In the genomic region with DNA sequence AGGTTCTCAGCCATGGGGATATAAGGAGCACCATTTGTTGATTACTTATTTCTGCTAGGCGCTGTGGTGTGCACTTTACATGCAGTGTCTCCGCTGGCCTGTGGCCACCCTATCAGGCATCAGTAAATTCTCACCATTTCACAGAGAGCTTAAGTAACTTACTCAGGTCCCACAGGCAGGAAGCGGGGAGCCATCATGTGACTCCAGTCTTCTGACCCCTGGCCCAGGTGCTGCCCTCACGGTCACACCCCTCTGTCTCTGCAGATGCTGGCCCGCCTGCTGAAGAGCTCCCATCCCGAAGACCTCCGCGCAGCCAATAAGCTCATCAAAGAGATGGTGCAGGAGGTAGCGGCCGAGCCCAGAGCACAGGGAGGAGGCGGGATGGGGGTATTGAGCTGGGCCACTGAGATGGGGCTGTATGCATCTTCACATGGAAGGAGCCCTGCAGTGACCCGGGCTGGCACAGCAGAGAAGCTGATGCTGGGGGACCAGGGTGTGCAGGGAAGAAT, we compare ENCODE assay signal across 15 cellular contexts. TPM values are rescaled to one million over a fixed set of nuclear protein-coding genes. Genes with fewer than 3 reads are reported as not detected.
A peak's percentile ranks its signal among the peaks of the same experiment; 100 is the strongest.
DNase-seq lines count a peak whose midpoint lies in the region; ATAC-seq and TF ChIP-seq lines count a peak whose summit lies in the region.
"Had no signal": no experiment of that assay in that cellular context is flagged by ENCODE, and none has a peak within 500 bp of the region (broad histone marks: within the 10 kb centered on the region; RNA-seq: fewer than 3 reads in every experiment).

No MANE protein-coding gene starts in this region.

- ATAC-seq in stimulated activated naive B cell treated with anti-CD40 and anti-IgM and Interleukin-4, amounts not matched to agents 10 μg/mL and 1 μg/mL and 100 μg/mL, for 72 hours (replicated peaks), result no peak
- ATAC-seq: GM23338 had no signal

- H3K27ac ChIP-seq in BLaER1, result no peak overlapping the region
- peak overlapping the region in 1 of 4 donors; percentile 47 for H3K27ac ChIP-seq in Peyer's patch
- H3K27ac ChIP-seq: BLaER1 treated with 17β-estradiol and CSF1 and Interleukin-3, amounts not matched to agents 10 nM and 100 nM had no signal

- H3K36me3 ChIP-seq in BLaER1 (peaks cover 73% of the 10 kb centered on the region), Peyer's patch (peaks cover 0 to 80% (median 0%) of the 10 kb centered on the region in 3 donors)

- intact Hi-C loops in head of caudate nucleus (cut with DNase I), result no loop called here

- peaks cover 16% of the 10 kb centered on the region for H3K4me1 Mint-ChIP-seq in nephron progenitor cell
- H3K4me1 Mint-ChIP-seq in stimulated activated naive B cell treated with anti-CD40 and anti-IgM and Interleukin-4, amounts not matched to agents 10 μg/mL and 1 μg/mL and 100 μg/mL, for 72 hours, result peaks cover 25 to 38% of the 10 kb centered on the region in 2 donors

- H3K9me3 Mint-ChIP-seq in nephron progenitor cell, result no peaks in the 10 kb centered on the region
- H3K9me3 Mint-ChIP-seq in stimulated activated naive B cell treated with anti-CD40 and anti-IgM and Interleukin-4, amounts not matched to agents 10 μg/mL and 1 μg/mL and 100 μg/mL, for 72 hours, result no peaks in the 10 kb centered on the region
- H3K9me3 Mint-ChIP-seq: CD4-positive, alpha-beta T cell; GM23338 had no signal

- H3K4me2 ChIP-seq in BLaER1, result no peak overlapping the region
- H3K4me2 ChIP-seq: BLaER1 treated with 17β-estradiol and CSF1 and Interleukin-3, amounts not matched to agents 10 nM and 100 nM; GM23338 had no signal

- H3K36me3 Mint-ChIP-seq in nephron progenitor cell (ENCODE audit: low read depth), result peaks cover 24% of the 10 kb centered on the region
- H3K36me3 Mint-ChIP-seq in stimulated activated naive B cell treated with anti-CD40 and anti-IgM and Interleukin-4, amounts not matched to agents 10 μg/mL and 1 μg/mL and 100 μg/mL, for 72 hours, result peaks cover 36 to 68% of the 10 kb centered on the region in 2 donors

- H3K4me1 ChIP-seq in BLaER1, result peaks cover 48% of the 10 kb centered on the region
- H3K4me1 ChIP-seq in Peyer's patch, result peaks cover 0 to 27% (median 19%) of the 10 kb centered on the region in 4 donors

- TF ChIP-seq CTCF in Peyer's patch (IDR thresholded peaks at IDR 0.05), result no peak
- no peak for TF ChIP-seq CTCF in nephron progenitor cell (IDR thresholded peaks at IDR 0.05)

- DNase-seq in Peyer's patch (peak; percentile 44 to 77 (median 77)), nephron progenitor cell (no peak), head of caudate nucleus (no peak), NCI-H2227 treated with DMSO at 0.1 percent for 48 hours (lab: John Stamatoyannopoulos, UW) (no peak)
- no peak for DNase-seq in stimulated activated naive B cell treated with anti-CD40 and anti-IgM and Interleukin-4, amounts not matched to agents 10 μg/mL and 1 μg/mL and 100 μg/mL, for 72 hours
- no peak for DNase-seq in stimulated activated CD4-positive, alpha-beta T cell treated with anti-CD3 and anti-CD28 coated beads, Interleukin-4, amount 100 ng/mL, for 24 hours
- DNase-seq: Calu3; CD4-positive, alpha-beta T cell; DMS 273 treated with DMSO at 0.1 percent for 48 hours; H7; IMR-90 had no signal

- H3K27me3 ChIP-seq in BLaER1 (no peaks in the 10 kb centered on the region), Peyer's patch (no peaks in the 10 kb centered on the region)
- H3K27me3 ChIP-seq: BLaER1 treated with 17β-estradiol and CSF1 and Interleukin-3, amounts not matched to agents 10 nM and 100 nM had no signal

- H3K9ac ChIP-seq in BLaER1, result 0 out of 2 replicates have a peak overlapping the region, but pooled peaks have one; percentile 3

- no peaks in the 10 kb centered on the region for H4K20me1 ChIP-seq in BLaER1

- peak overlapping the region; percentile 64 for H3K27ac Mint-ChIP-seq in nephron progenitor cell
- H3K27ac Mint-ChIP-seq in stimulated activated naive B cell treated with anti-CD40 and anti-IgM and Interleukin-4, amounts not matched to agents 10 μg/mL and 1 μg/mL and 100 μg/mL, for 72 hours, result peak overlapping the region; percentile 25
- H3K27ac Mint-ChIP-seq: CD4-positive, alpha-beta T cell; GM23338 had no signal

- H3K27me3 Mint-ChIP-seq in nephron progenitor cell (ENCODE audit: low read depth, poor library complexity), result no peaks in the 10 kb centered on the region
- no peaks in the 10 kb centered on the region for H3K27me3 Mint-ChIP-seq in stimulated activated naive B cell treated with anti-CD40 and anti-IgM and Interleukin-4, amounts not matched to agents 10 μg/mL and 1 μg/mL and 100 μg/mL, for 72 hours
- H3K27me3 Mint-ChIP-seq: CD4-positive, alpha-beta T cell had no signal

- TF ChIP-seq POLR2A in Peyer's patch (IDR thresholded peaks at IDR 0.05), result no peak

- no peak overlapping the region for H3K4me3 Mint-ChIP-seq in nephron progenitor cell
- H3K4me3 Mint-ChIP-seq in stimulated activated naive B cell treated with anti-CD40 and anti-IgM and Interleukin-4, amounts not matched to agents 10 μg/mL and 1 μg/mL and 100 μg/mL, for 72 hours, result no peak overlapping the region
- H3K4me3 Mint-ChIP-seq: CD4-positive, alpha-beta T cell; GM23338 had no signal

- H3K4me3 ChIP-seq in BLaER1 (no peak overlapping the region), Peyer's patch (no peak overlapping the region)
- H3K4me3 ChIP-seq: BLaER1 treated with 17β-estradiol and CSF1 and Interleukin-3, amounts not matched to agents 10 nM and 100 nM; GM23338 had no signal

- H3K9me3 ChIP-seq in BLaER1 (no peaks in the 10 kb centered on the region), Peyer's patch (no peaks in the 10 kb centered on the region)
- H3K9me3 ChIP-seq: BLaER1 treated with 17β-estradiol and CSF1 and Interleukin-3, amounts not matched to agents 10 nM and 100 nM had no signal

RNA-seq across cellular contexts. Expression of gene GGA1, which starts 12.8 kb away (rescaled TPM):
- 100 to 1,000 TPM in 3 of 4 donors, 10 to 100 TPM in 1; 67.1 to 189 (median 117) TPM for total RNA-seq in Peyer's patch

RNA-seq across cellular contexts. Expression of gene SH3BP1, which starts 18.1 kb away (rescaled TPM):
- 100 to 1,000 TPM in 1 of 4 donors, 10 to 100 TPM in 3; 55.0 to 135 (median 71.8) TPM for total RNA-seq in Peyer's patch

RNA-seq across cellular contexts. Expression of gene PDXP, which starts 37.1 kb away (rescaled TPM):
- total RNA-seq in Peyer's patch, result 100 to 1,000 TPM in 3 of 4 donors, 10 to 100 TPM in 1; 19.0 to 146 (median 111) TPM

RNA-seq across cellular contexts. Expression of gene LGALS2, which starts 41.5 kb away (rescaled TPM):
- total RNA-seq in Peyer's patch, result 100 to 1,000 TPM in 2 of 4 donors, 10 to 100 TPM in 2; 19.8 to 190 (median 92.7) TPM
- total RNA-seq: Daoy, GM23338, H7, IMR-90 had no signal

RNA-seq across cellular contexts. Expression of gene LGALS1, which starts 54.0 kb away (rescaled TPM):
- total RNA-seq in Peyer's patch, result 100 to 1,000 TPM in 1 of 4 donors, 10 to 100 TPM in 3; 44.8 to 352 (median 73.5) TPM

Comparison
In these comparisons a context has a peak if more than half of its experiments do, and no peak if none do; other contexts are left out.
1. DNase-seq: peak in Peyer's patch (3 of 3); none in nephron progenitor cell (single experiment), stimulated activated naive B cell treated with anti-CD40 and anti-IgM and Interleukin-4, amounts not matched to agents 10 μg/mL and 1 μg/mL and 100 μg/mL, for 72 hours (single experiment), head of caudate nucleus (0 of 42), NCI-H2227 treated with DMSO at 0.1 percent for 48 hours (single experiment) and stimulated activated CD4-positive, alpha-beta T cell treated with anti-CD3 and anti-CD28 coated beads, Interleukin-4, amount 100 ng/mL, for 24 hours (single experiment).